In genomic region chr17:58679263-58680037, GRCh38 we compare ENCODE assay signal across 1 cellular context.
TF ChIP-seq lines count a peak whose summit lies in the region.

No MANE protein-coding gene starts in this region.

TF ChIP-seq in HEK293, 187 proteins besides CTCF, POLR2A, EP300 and RAD21 (continued from another document and continues in another):
- TF ChIP-seq, protein P1, sequence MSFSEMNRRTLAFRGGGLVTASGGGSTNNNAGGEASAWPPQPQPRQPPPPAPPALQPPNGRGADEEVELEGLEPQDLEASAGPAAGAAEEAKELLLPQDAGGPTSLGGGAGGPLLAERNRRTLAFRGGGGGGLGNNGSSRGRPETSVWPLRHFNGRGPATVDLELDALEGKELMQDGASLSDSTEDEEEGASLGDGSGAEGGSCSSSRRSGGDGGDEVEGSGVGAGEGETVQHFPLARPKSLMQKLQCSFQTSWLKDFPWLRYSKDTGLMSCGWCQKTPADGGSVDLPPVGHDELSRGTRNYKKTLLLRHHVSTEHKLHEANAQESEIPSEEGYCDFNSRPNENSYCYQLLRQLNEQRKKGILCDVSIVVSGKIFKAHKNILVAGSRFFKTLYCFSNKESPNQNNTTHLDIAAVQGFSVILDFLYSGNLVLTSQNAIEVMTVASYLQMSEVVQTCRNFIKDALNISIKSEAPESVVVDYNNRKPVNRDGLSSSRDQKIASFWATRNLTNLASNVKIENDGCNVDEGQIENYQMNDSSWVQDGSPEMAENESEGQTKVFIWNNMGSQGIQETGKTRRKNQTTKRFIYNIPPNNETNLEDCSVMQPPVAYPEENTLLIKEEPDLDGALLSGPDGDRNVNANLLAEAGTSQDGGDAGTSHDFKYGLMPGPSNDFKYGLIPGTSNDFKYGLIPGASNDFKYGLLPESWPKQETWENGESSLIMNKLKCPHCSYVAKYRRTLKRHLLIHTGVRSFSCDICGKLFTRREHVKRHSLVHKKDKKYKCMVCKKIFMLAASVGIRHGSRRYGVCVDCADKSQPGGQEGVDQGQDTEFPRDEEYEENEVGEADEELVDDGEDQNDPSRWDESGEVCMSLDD (tag by site-specific recombination; IDR thresholded peaks at IDR 0.05): peak; percentile 90
- TF ChIP-seq ZNF211 (tag by site-specific recombination; IDR thresholded peaks at IDR 0.05; ENCODE audit: low read depth) (no peak), MYNN (tag by site-specific recombination; IDR thresholded peaks at IDR 0.05; ENCODE audit: borderline replicate concordance) (no peak), ZNF561 (tag by site-specific recombination; IDR thresholded peaks at IDR 0.05; ENCODE audit: borderline replicate concordance) (peak; percentile 67; the same call in 1 of the 2 replicates), ZNF529 (tag by site-specific recombination; IDR thresholded peaks at IDR 0.05; ENCODE audit: insufficient replicate concordance) (no peak), REST (tag by site-specific recombination; IDR thresholded peaks at IDR 0.05) (peak; percentile 57; the same call in 1 of the 2 replicates), TRIM28 (IDR thresholded peaks at IDR 0.05; ENCODE audit: borderline replicate concordance, low read length) (peak; percentile 94), ATF2 (tag by site-specific recombination; IDR thresholded peaks at IDR 0.05; ENCODE audit: low read depth) (peak; percentile 78), ZNF266 (tag by site-specific recombination; IDR thresholded peaks at IDR 0.05; ENCODE audit: low read depth) (no peak), SCRT1 (tag by site-specific recombination; IDR thresholded peaks at IDR 0.05; ENCODE audit: borderline replicate concordance) (no peak), ZNF184 (tag by site-specific recombination; IDR thresholded peaks at IDR 0.05) (peak; percentile 52; the same call in 1 of the 2 replicates), YY2 (tag by site-specific recombination; IDR thresholded peaks at IDR 0.05) (no peak; the same call in none of the 2 replicates), ZBTB11 (tag by site-specific recombination; conservative IDR thresholded peaks at IDR 0.05; ENCODE audit: low read depth) (peak; percentile 34), ZNF426 (tag by site-specific recombination; IDR thresholded peaks at IDR 0.05) (no peak), ZBTB21 (tag by site-specific recombination; IDR thresholded peaks at IDR 0.05) (0 out of 2 replicates have a peak, but pooled peaks have one; percentile 18), ZNF114 (tag by site-specific recombination; IDR thresholded peaks at IDR 0.05) (no peak), ZNF394 (tag by site-specific recombination; IDR thresholded peaks at IDR 0.05; ENCODE audit: borderline replicate concordance) (peak; percentile 71; the same call in 1 of the 2 replicates), KLF9 (tag by site-specific recombination; IDR thresholded peaks at IDR 0.05; ENCODE audit: low read depth) (peak; percentile 35; the same call in 1 of the 2 replicates), ZNF514 (tag by site-specific recombination; IDR thresholded peaks at IDR 0.05) (no peak), MZF1 (tag by site-specific recombination; IDR thresholded peaks at IDR 0.05; ENCODE audit: borderline replicate concordance) (peak; percentile 97), ZNF350 (tag by site-specific recombination; IDR thresholded peaks at IDR 0.05) (no peak), ZNF404 (tag by site-specific recombination; IDR thresholded peaks at IDR 0.05) (no peak), ZNF292 (tag by site-specific recombination; IDR thresholded peaks at IDR 0.05; ENCODE audit: borderline replicate concordance, low read depth) (no peak), ZNF623 (tag by site-specific recombination; IDR thresholded peaks at IDR 0.05) (peak; percentile 10; the same call in 1 of the 2 replicates), ZNF701 (tag by site-specific recombination; IDR thresholded peaks at IDR 0.05) (no peak), ZNF391 (tag by site-specific recombination; IDR thresholded peaks at IDR 0.05; ENCODE audit: borderline replicate concordance, low read depth) (0 out of 2 replicates have a peak, but pooled peaks have one; percentile 50), ZNF221 (tag by site-specific recombination; IDR thresholded peaks at IDR 0.05; ENCODE audit: borderline replicate concordance) (no peak), ZNF10 (tag by site-specific recombination; IDR thresholded peaks at IDR 0.05) (peak; percentile 67), ZSCAN16 (tag by site-specific recombination; IDR thresholded peaks at IDR 0.05) (peak; percentile 55), ZNF354C (tag by site-specific recombination; IDR thresholded peaks at IDR 0.05; ENCODE audit: borderline replicate concordance, low read depth) (no peak), ZNF335 (tag by site-specific recombination; conservative IDR thresholded peaks at IDR 0.05) (peak; percentile 80), PRDM4 (tag by site-specific recombination; IDR thresholded peaks at IDR 0.05) (peak; percentile 73), ZNF544 (tag by site-specific recombination; IDR thresholded peaks at IDR 0.05) (no peak), KLF8 (tag by site-specific recombination; IDR thresholded peaks at IDR 0.05) (peak; percentile 93), ZBTB48 (tag by site-specific recombination; IDR thresholded peaks at IDR 0.05) (0 out of 2 replicates have a peak, but pooled peaks have one; percentile 30), GFI1B (tag by site-specific recombination; IDR thresholded peaks at IDR 0.05) (peak; percentile 78)
- TF ChIP-seq, protein P2, sequence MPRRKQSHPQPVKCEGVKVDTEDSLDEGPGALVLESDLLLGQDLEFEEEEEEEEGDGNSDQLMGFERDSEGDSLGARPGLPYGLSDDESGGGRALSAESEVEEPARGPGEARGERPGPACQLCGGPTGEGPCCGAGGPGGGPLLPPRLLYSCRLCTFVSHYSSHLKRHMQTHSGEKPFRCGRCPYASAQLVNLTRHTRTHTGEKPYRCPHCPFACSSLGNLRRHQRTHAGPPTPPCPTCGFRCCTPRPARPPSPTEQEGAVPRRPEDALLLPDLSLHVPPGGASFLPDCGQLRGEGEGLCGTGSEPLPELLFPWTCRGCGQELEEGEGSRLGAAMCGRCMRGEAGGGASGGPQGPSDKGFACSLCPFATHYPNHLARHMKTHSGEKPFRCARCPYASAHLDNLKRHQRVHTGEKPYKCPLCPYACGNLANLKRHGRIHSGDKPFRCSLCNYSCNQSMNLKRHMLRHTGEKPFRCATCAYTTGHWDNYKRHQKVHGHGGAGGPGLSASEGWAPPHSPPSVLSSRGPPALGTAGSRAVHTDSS (tag by site-specific recombination; IDR thresholded peaks at IDR 0.05): 0 out of 2 replicates have a peak, but pooled peaks have one; percentile 29
- TF ChIP-seq, protein P3, sequence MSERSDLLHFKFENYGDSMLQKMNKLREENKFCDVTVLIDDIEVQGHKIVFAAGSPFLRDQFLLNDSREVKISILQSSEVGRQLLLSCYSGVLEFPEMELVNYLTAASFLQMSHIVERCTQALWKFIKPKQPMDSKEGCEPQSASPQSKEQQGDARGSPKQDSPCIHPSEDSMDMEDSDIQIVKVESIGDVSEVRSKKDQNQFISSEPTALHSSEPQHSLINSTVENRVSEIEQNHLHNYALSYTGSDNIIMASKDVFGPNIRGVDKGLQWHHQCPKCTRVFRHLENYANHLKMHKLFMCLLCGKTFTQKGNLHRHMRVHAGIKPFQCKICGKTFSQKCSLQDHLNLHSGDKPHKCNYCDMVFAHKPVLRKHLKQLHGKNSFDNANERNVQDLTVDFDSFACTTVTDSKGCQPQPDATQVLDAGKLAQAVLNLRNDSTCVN (tag by site-specific recombination; optimal IDR thresholded peaks at IDR 0.05): no peak
- TF ChIP-seq, protein P4, sequence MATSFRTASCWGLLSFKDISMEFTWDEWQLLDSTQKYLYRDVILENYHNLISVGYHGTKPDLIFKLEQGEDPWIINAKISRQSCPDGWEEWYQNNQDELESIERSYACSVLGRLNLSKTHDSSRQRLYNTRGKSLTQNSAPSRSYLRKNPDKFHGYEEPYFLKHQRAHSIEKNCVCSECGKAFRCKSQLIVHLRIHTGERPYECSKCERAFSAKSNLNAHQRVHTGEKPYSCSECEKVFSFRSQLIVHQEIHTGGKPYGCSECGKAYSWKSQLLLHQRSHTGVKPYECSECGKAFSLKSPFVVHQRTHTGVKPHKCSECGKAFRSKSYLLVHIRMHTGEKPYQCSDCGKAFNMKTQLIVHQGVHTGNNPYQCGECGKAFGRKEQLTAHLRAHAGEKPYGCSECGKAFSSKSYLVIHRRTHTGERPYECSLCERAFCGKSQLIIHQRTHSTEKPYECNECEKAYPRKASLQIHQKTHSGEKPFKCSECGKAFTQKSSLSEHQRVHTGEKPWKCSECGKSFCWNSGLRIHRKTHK (tag by site-specific recombination; IDR thresholded peaks at IDR 0.05): no peak
